8 cellular contexts compared by ENCODE assay signal in the genomic region with DNA sequence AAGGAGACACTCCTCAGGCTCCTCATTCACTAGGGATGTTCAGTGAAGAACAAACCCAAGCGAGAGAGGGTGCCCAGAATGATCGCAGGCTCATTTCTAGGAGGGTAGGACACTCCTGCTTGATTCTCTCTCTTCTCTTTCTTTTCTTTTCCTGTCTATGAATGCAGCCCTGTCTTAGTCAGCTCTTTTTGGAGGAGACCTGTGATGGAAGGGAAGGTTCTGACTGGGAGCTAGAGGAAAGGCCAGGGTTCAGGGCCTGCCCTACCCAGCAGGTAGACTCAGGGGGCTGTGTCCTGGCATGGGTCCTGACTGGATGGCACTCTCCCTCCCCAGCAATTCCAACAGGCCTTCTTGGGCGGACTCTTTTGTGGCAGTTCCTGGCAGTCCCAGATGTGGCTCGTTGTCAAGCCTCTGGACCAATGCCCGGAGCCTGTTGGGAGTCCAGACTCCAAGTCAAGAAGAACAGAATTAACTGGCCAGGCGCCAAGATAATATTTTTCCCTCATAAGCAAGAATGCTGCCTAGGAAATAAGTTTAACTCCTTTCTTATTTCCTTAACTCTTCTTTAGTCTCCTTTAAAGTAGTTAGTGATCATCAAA.
DNase-seq lines count a peak whose midpoint lies in the region; ATAC-seq and TF ChIP-seq lines count a peak whose summit lies in the region.

No MANE protein-coding gene starts in this region.

- intact Hi-C loops in left colon (cut with DNase I, micrococcal nuclease): loop anchor here in 1 of 2 donors (10.0 kb wide), 1 partner anchor 213 kb away; no protein-coding TSS in a partner anchor
- intact Hi-C loops in testis (cut with DNase I; ENCODE audit: low total_unique reads): no loop called here

- no peaks in the 10 kb centered on the region for H3K27me3 ChIP-seq in testis
- H3K27me3 ChIP-seq in mesendoderm (ENCODE audit: insufficient read depth, low read length, poor library complexity): no peaks in the 10 kb centered on the region

- H3K27ac ChIP-seq in testis: peak overlapping the region; percentile 50 to 78
- no peak overlapping the region for H3K27ac ChIP-seq in mesendoderm (ENCODE audit: low read depth, low read length)

- no peak for TF ChIP-seq POLR2A in testis (IDR thresholded peaks at IDR 0.05)

- DNase-seq in NCI-H146 treated with DMSO at 0.1 percent for 48 hours (lab: John Stamatoyannopoulos, UW; ENCODE audit: unreplicated experiment) (peak; percentile 51), cardiac fibroblast (ENCODE audit: low read depth in 2 of 2) (peak; percentile 55 to 85), left colon (peak; percentile 74 to 81), testis (peak; percentile 86), mesendoderm (no peak)
- DNase-seq in activated CD4-positive, alpha-beta T cell treated with anti-CD3 and anti-CD28 coated beads, Interleukin-2, amount 50 U/mL, for 4 hours: no peak

- no peak overlapping the region for H2BK120ac ChIP-seq in mesendoderm (ENCODE audit: low read depth, low read length)

- TF ChIP-seq CTCF in cardiac fibroblast (IDR thresholded peaks at IDR 0.05; ENCODE audit: low read depth, low read length) (no peak), testis (IDR thresholded peaks at IDR 0.05) (no peak)

- no peak overlapping the region for H2AK5ac ChIP-seq in mesendoderm (ENCODE audit: low read length)

- no peak overlapping the region for H2BK5ac ChIP-seq in mesendoderm (ENCODE audit: low read length)

- no peak overlapping the region for H3K9ac ChIP-seq in mesendoderm (ENCODE audit: low read length)

- H3K18ac ChIP-seq in mesendoderm (ENCODE audit: low read length): no peak overlapping the region

- 13 to 28% methylated on average over 3 to 4 of the region's 6 CpGs for WGBS in testis, 2 donors
- whole genome bisulfite sequencing in mesendoderm (ENCODE audit: extremely low coverage, insufficient coverage, low lambda C conversion rate): no CpG with 5 or more reads among the region's 6 CpGs

- H3K4me2 ChIP-seq in mesendoderm (ENCODE audit: low read length): no peak overlapping the region

- peaks cover 4% of the 10 kb centered on the region for H3K4me1 ChIP-seq in testis
- H3K4me1 ChIP-seq in mesendoderm (ENCODE audit: control insufficient read depth, low read depth, low read length): peaks cover 3% of the 10 kb centered on the region

- H4K8ac ChIP-seq in mesendoderm (ENCODE audit: low read depth, low read length): no peak overlapping the region

- no peaks in the 10 kb centered on the region for H3K9me3 ChIP-seq in testis

- H3K4ac ChIP-seq in mesendoderm (ENCODE audit: low read depth, low read length): no peak overlapping the region

- no peaks in the 10 kb centered on the region for H3K79me2 ChIP-seq in mesendoderm (ENCODE audit: control insufficient read depth, insufficient read depth, low read length)

- H3K23ac ChIP-seq in mesendoderm (ENCODE audit: low read length): no peak overlapping the region

- H3K56ac ChIP-seq in mesendoderm (ENCODE audit: low read length): no peak overlapping the region

- no peak overlapping the region for H3K4me3 ChIP-seq in cardiac fibroblast (replicated peaks in 1 of 2; ENCODE audit: low read depth in 2 of 2, low read length in 2 of 2)
- no peak overlapping the region for H3K4me3 ChIP-seq in testis
- H3K4me3 ChIP-seq in mesendoderm (ENCODE audit: low read length): no peak overlapping the region

- H3K36me3 ChIP-seq in testis (ENCODE audit: low read depth, missing control alignments): no peaks in the 10 kb centered on the region
- H3K36me3 ChIP-seq in mesendoderm (ENCODE audit: control insufficient read depth, insufficient read depth, low read length): no peaks in the 10 kb centered on the region

- no peak overlapping the region for H2BK15ac ChIP-seq in mesendoderm (replicated peaks; ENCODE audit: low read depth)

- no peaks in the 10 kb centered on the region for H3K79me1 ChIP-seq in mesendoderm (ENCODE audit: low read length)

- H4K5ac ChIP-seq in mesendoderm (ENCODE audit: low read length): no peak overlapping the region

- ATAC-seq in left colon (peak; percentile 78), GM18520 (IDR thresholded peaks at IDR 0.05; ENCODE audit: unreplicated experiment) (no peak), GM21825 (IDR thresholded peaks at IDR 0.05; ENCODE audit: unreplicated experiment) (no peak)

Comparison
In these comparisons a context has a peak if more than half of its experiments do, and no peak if none do; other contexts are left out.
1. DNase-seq: peak in NCI-H146 treated with DMSO at 0.1 percent for 48 hours (single experiment), cardiac fibroblast (2 of 2), left colon (2 of 2) and testis (single experiment); none in mesendoderm (single experiment) and activated CD4-positive, alpha-beta T cell treated with anti-CD3 and anti-CD28 coated beads, Interleukin-2, amount 50 U/mL, for 4 hours (0 of 2).